24 cellular contexts compared by ENCODE assay signal in genomic region chr19:43797118-43797517, GRCh38. TPM values are rescaled to one million over a fixed set of nuclear protein-coding genes. Genes with fewer than 3 reads are reported as not detected.
DNase-seq lines count a peak whose midpoint lies in the region; ATAC-seq and TF ChIP-seq lines count a peak whose summit lies in the region.
"Had no signal": no experiment of that assay in that cellular context is flagged by ENCODE, and none has a peak within 500 bp of the region (broad histone marks: within the 10 kb centered on the region; RNA-seq: fewer than 3 reads in every experiment).

No MANE protein-coding gene starts in this region.

- no peaks in the 10 kb centered on the region for H3K36me3 ChIP-seq in CD8-positive, alpha-beta memory T cell (ENCODE audit: insufficient read depth, low read length)
- no peaks in the 10 kb centered on the region for H3K36me3 ChIP-seq in MM.1S (replicated peaks; ENCODE audit: insufficient read depth, low read length)
- H3K36me3 ChIP-seq: ovary, right lobe of liver, transverse colon had no signal

- no peak overlapping the region for H3K4me3 ChIP-seq in CD8-positive, alpha-beta memory T cell (ENCODE audit: low read length)
- no peak overlapping the region for H3K4me3 ChIP-seq in MM.1S (ENCODE audit: low read length)
- H3K4me3 ChIP-seq: GM23248, ovary, right lobe of liver, transverse colon had no signal

- no peak for DNase-seq in CD4-positive, alpha-beta T cell
- no peak for DNase-seq in CD8-positive, alpha-beta memory T cell
- no peak for DNase-seq in activated naive CD8-positive, alpha-beta T cell treated with anti-CD3 and anti-CD28 coated beads for 36 hours
- no peak for DNase-seq in natural killer cell treated with Interleukin-12 subunit alpha and Interleukin-12 subunit beta and Interleukin-15 and Interleukin-18, amount 100 ng/mL, for 72 hours (ENCODE audit: low spot score)
- no peak for DNase-seq in stimulated activated CD4-positive, alpha-beta T cell treated with anti-CD3 and anti-CD28 coated beads, Interleukin-12 subunit alpha, Interleukin-12 subunit beta, amount 100 ng/mL, for 4 hours
- DNase-seq in progenitor cell of endocrine pancreas (ENCODE audit: low spot score, unreplicated experiment) (no peak), MM.1S (no peak)
- DNase-seq: activated CD8-positive, alpha-beta memory T cell treated with anti-CD3 and anti-CD28 coated beads for 24 hours; activated effector memory CD4-positive, alpha-beta T cell treated with anti-CD3 and anti-CD28 coated beads, Interleukin-2, amount 50 U/mL, for 16 hours; aorta; endodermal cell; glutamatergic neuron; GM23248; left cardiac atrium; NCI-H146; NCI-H2171 treated with DMSO at 0.1 percent for 48 hours; ovary; right lobe of liver; stimulated activated naive CD4-positive, alpha-beta T cell; SW 1271; transverse colon had no signal

- peaks cover 10% of the 10 kb centered on the region for H3K27me3 ChIP-seq in CD4-positive, alpha-beta T cell (ENCODE audit: control insufficient read depth, insufficient read depth, low read length)
- H3K27me3 ChIP-seq in CD8-positive, alpha-beta memory T cell (ENCODE audit: insufficient read depth, low read length, poor library complexity, severe bottlenecking), result no peaks in the 10 kb centered on the region
- H3K27me3 ChIP-seq in MM.1S (replicated peaks; ENCODE audit: insufficient read depth, low read length), result no peaks in the 10 kb centered on the region
- H3K27me3 ChIP-seq: ovary, right lobe of liver had no signal

- no peak overlapping the region for H3K27ac ChIP-seq in CD4-positive, alpha-beta T cell (ENCODE audit: low read depth, low read length)
- H3K27ac ChIP-seq in CD8-positive, alpha-beta memory T cell (ENCODE audit: low read depth, low read length), result no peak overlapping the region
- H3K27ac ChIP-seq in MM.1S (ENCODE audit: low read length), result no peak overlapping the region
- H3K27ac ChIP-seq: GM23248, ovary, right lobe of liver, transverse colon had no signal

- CTCF ChIA-PET in CD4-positive, alpha-beta T cell (lab: Charles Lee), result interaction anchor here (1.3 kb wide), 1 partner anchor 52 kb away, joined by 4 read pairs; no protein-coding TSS in a partner anchor
- CTCF ChIA-PET in CD8-positive, alpha-beta memory T cell (lab: Charles Lee), result interaction anchor here (1.0 kb wide), 1 partner anchor 51 kb away, joined by 5 read pairs; no protein-coding TSS in a partner anchor

- POLR2A ChIA-PET in CD4-positive, alpha-beta T cell (lab: Charles Lee), result no interaction called here
- POLR2A ChIA-PET in CD8-positive, alpha-beta memory T cell (lab: Charles Lee), result no interaction called here

- ATAC-seq in CD4-positive, alpha-beta T cell (ENCODE audit: poor library complexity), result no peak
- ATAC-seq in natural killer cell treated with Interleukin-12 subunit alpha and Interleukin-12 subunit beta and Interleukin-15 and Interleukin-18, amount 100 ng/mL, for 72 hours, result no peak
- ATAC-seq: left cardiac atrium, right lobe of liver, Right ventricle myocardium inferior had no signal

- H3K9ac ChIP-seq in MM.1S (ENCODE audit: low read length), result no peak overlapping the region
- H3K9ac ChIP-seq: GM23248 had no signal

- no peaks in the 10 kb centered on the region for H3K79me2 ChIP-seq in MM.1S (ENCODE audit: low read length)

- H4K20me1 ChIP-seq in MM.1S (ENCODE audit: insufficient read depth, low read length), result no peaks in the 10 kb centered on the region

- H3K4me3 Mint-ChIP-seq in CD4-positive, alpha-beta T cell, result peak overlapping the region; percentile 76
- peak overlapping the region; percentile 31 to 83 (median 45) for H3K4me3 Mint-ChIP-seq in CD8-positive, alpha-beta memory T cell
- peak overlapping the region; percentile 11 for H3K4me3 Mint-ChIP-seq in activated naive CD8-positive, alpha-beta T cell treated with anti-CD3 and anti-CD28 coated beads for 36 hours
- peak overlapping the region; percentile 23 for H3K4me3 Mint-ChIP-seq in natural killer cell treated with Interleukin-12 subunit alpha and Interleukin-12 subunit beta and Interleukin-15 and Interleukin-18, amount 100 ng/mL, for 72 hours
- no peak overlapping the region for H3K4me3 Mint-ChIP-seq in progenitor cell of endocrine pancreas (ENCODE audit: low read depth)
- H3K4me3 Mint-ChIP-seq: endodermal cell had no signal

- H3K4me2 ChIP-seq in MM.1S (ENCODE audit: low read depth, low read length), result no peak overlapping the region

- no peaks in the 10 kb centered on the region for H3K9me3 Mint-ChIP-seq in CD4-positive, alpha-beta T cell
- peaks cover 0 to 2% (median 0%) of the 10 kb centered on the region in 5 donors for H3K9me3 Mint-ChIP-seq in CD8-positive, alpha-beta memory T cell
- H3K9me3 Mint-ChIP-seq in activated naive CD8-positive, alpha-beta T cell treated with anti-CD3 and anti-CD28 coated beads for 36 hours, result no peaks in the 10 kb centered on the region
- H3K9me3 Mint-ChIP-seq in natural killer cell treated with Interleukin-12 subunit alpha and Interleukin-12 subunit beta and Interleukin-15 and Interleukin-18, amount 100 ng/mL, for 72 hours, result peaks cover 2% of the 10 kb centered on the region
- no peaks in the 10 kb centered on the region for H3K9me3 Mint-ChIP-seq in progenitor cell of endocrine pancreas (ENCODE audit: low read depth)
- H3K9me3 Mint-ChIP-seq: endodermal cell had no signal

- H3K36me3 Mint-ChIP-seq in CD4-positive, alpha-beta T cell (ENCODE audit: low read depth), result no peaks in the 10 kb centered on the region
- H3K36me3 Mint-ChIP-seq in CD8-positive, alpha-beta memory T cell, result no peaks in the 10 kb centered on the region
- H3K36me3 Mint-ChIP-seq in activated naive CD8-positive, alpha-beta T cell treated with anti-CD3 and anti-CD28 coated beads for 36 hours, result peaks cover 6% of the 10 kb centered on the region
- no peaks in the 10 kb centered on the region for H3K36me3 Mint-ChIP-seq in natural killer cell treated with Interleukin-12 subunit alpha and Interleukin-12 subunit beta and Interleukin-15 and Interleukin-18, amount 100 ng/mL, for 72 hours
- H3K36me3 Mint-ChIP-seq in progenitor cell of endocrine pancreas (ENCODE audit: insufficient read depth), result no peaks in the 10 kb centered on the region

- H3K27ac Mint-ChIP-seq in CD4-positive, alpha-beta T cell, result no peak overlapping the region
- H3K27ac Mint-ChIP-seq in CD8-positive, alpha-beta memory T cell, result peak overlapping the region in 1 of 8 donors; percentile 72
- H3K27ac Mint-ChIP-seq in activated naive CD8-positive, alpha-beta T cell treated with anti-CD3 and anti-CD28 coated beads for 36 hours, result no peak overlapping the region
- no peak overlapping the region for H3K27ac Mint-ChIP-seq in natural killer cell treated with Interleukin-12 subunit alpha and Interleukin-12 subunit beta and Interleukin-15 and Interleukin-18, amount 100 ng/mL, for 72 hours
- no peak overlapping the region for H3K27ac Mint-ChIP-seq in progenitor cell of endocrine pancreas
- H3K27ac Mint-ChIP-seq: endodermal cell had no signal

- H3K27me3 Mint-ChIP-seq in CD4-positive, alpha-beta T cell, result peaks cover 47% of the 10 kb centered on the region
- peaks cover 20 to 22% of the 10 kb centered on the region in 2 donors for H3K27me3 Mint-ChIP-seq in CD8-positive, alpha-beta memory T cell
- H3K27me3 Mint-ChIP-seq in activated naive CD8-positive, alpha-beta T cell treated with anti-CD3 and anti-CD28 coated beads for 36 hours, result peaks cover 58% of the 10 kb centered on the region
- H3K27me3 Mint-ChIP-seq in natural killer cell treated with Interleukin-12 subunit alpha and Interleukin-12 subunit beta and Interleukin-15 and Interleukin-18, amount 100 ng/mL, for 72 hours, result peaks cover 29 to 32% of the 10 kb centered on the region in 2 donors
- peaks cover 81% of the 10 kb centered on the region for H3K27me3 Mint-ChIP-seq in progenitor cell of endocrine pancreas

- peaks cover 6% of the 10 kb centered on the region for H3K4me1 Mint-ChIP-seq in CD4-positive, alpha-beta T cell (ENCODE audit: low read depth)
- peaks cover 7 to 26% (median 10%) of the 10 kb centered on the region in 3 donors for H3K4me1 Mint-ChIP-seq in CD8-positive, alpha-beta memory T cell
- peaks cover 11% of the 10 kb centered on the region for H3K4me1 Mint-ChIP-seq in activated naive CD8-positive, alpha-beta T cell treated with anti-CD3 and anti-CD28 coated beads for 36 hours
- H3K4me1 Mint-ChIP-seq in natural killer cell treated with Interleukin-12 subunit alpha and Interleukin-12 subunit beta and Interleukin-15 and Interleukin-18, amount 100 ng/mL, for 72 hours (ENCODE audit: low read depth in 2 of 2), result peaks cover 5 to 15% of the 10 kb centered on the region in 2 donors
- H3K4me1 Mint-ChIP-seq in progenitor cell of endocrine pancreas (ENCODE audit: low read depth), result no peaks in the 10 kb centered on the region
- H3K4me1 Mint-ChIP-seq: endodermal cell had no signal

- H3K4me1 ChIP-seq in CD8-positive, alpha-beta memory T cell (ENCODE audit: insufficient read depth, low read length), result peaks cover 7% of the 10 kb centered on the region
- H3K4me1 ChIP-seq in MM.1S (ENCODE audit: low read length), result no peaks in the 10 kb centered on the region

- no peaks in the 10 kb centered on the region for H3K9me3 ChIP-seq in CD4-positive, alpha-beta T cell (ENCODE audit: control insufficient read depth, low read length)
- H3K9me3 ChIP-seq in CD8-positive, alpha-beta memory T cell (ENCODE audit: low read length), result no peaks in the 10 kb centered on the region
- H3K9me3 ChIP-seq in MM.1S (replicated peaks; ENCODE audit: insufficient read depth, low read length), result no peaks in the 10 kb centered on the region
- H3K9me3 ChIP-seq: ovary, right lobe of liver, transverse colon had no signal

- H3K9me2 ChIP-seq in MM.1S (replicated peaks; ENCODE audit: insufficient read depth, low read length), result no peaks in the 10 kb centered on the region

- no peak overlapping the region for H2AFZ ChIP-seq in MM.1S (ENCODE audit: low read length)
- H2AFZ ChIP-seq: GM23248 had no signal

- no peak for TF ChIP-seq CTCF in CD4-positive, alpha-beta T cell (IDR thresholded peaks at IDR 0.05)
- TF ChIP-seq CTCF in progenitor cell of endocrine pancreas (IDR thresholded peaks at IDR 0.05; ENCODE audit: unreplicated experiment) (no peak), MM.1S (IDR thresholded peaks at IDR 0.05; ENCODE audit: low read length) (no peak)

- intact Hi-C loops in CD4-positive, alpha-beta T cell (cut with DNase I, micrococcal nuclease), result no loop called here

- no peaks in the 10 kb centered on the region for H3F3A ChIP-seq in MM.1S (ENCODE audit: insufficient read depth, low read length)

RNA-seq across cellular contexts. Expression of gene LYPD5, which starts 5.1 kb away (rescaled TPM):
- total RNA-seq in CD4-positive, alpha-beta T cell, result not detected
- total RNA-seq in CD8-positive, alpha-beta memory T cell, result under 1 TPM; 0.68 to 0.80 TPM
- not detected for polyA plus RNA-seq in CD8-positive, alpha-beta memory T cell
- 1 to 10 TPM; 1.6 TPM for total RNA-seq in activated naive CD8-positive, alpha-beta T cell treated with anti-CD3 and anti-CD28 coated beads for 36 hours
- under 1 TPM in 1 of 2 donors, not detected in 1; 0.29 TPM for total RNA-seq in natural killer cell treated with Interleukin-12 subunit alpha and Interleukin-12 subunit beta and Interleukin-15 and Interleukin-18, amount 100 ng/mL, for 72 hours
- not detected in 2 replicates for total RNA-seq in progenitor cell of endocrine pancreas
- total RNA-seq: G401, mononuclear cell had no signal

RNA-seq across cellular contexts. Expression of gene KCNN4, which starts 16.3 kb away (rescaled TPM):
- total RNA-seq in CD4-positive, alpha-beta T cell, result 10 to 100 TPM in 1 of 2 experiments, 1 to 10 TPM in 1; 9.7 to 10.4 TPM
- total RNA-seq in CD8-positive, alpha-beta memory T cell, result 10 to 100 TPM; 93.8 to 97.6 TPM
- 8.3 TPM for polyA plus RNA-seq in CD8-positive, alpha-beta memory T cell
- total RNA-seq in activated naive CD8-positive, alpha-beta T cell treated with anti-CD3 and anti-CD28 coated beads for 36 hours, result 10 to 100 TPM; 38.9 to 41.5 TPM
- total RNA-seq in natural killer cell treated with Interleukin-12 subunit alpha and Interleukin-12 subunit beta and Interleukin-15 and Interleukin-18, amount 100 ng/mL, for 72 hours, result 100 to 1,000 TPM in 1 of 2 donors, 10 to 100 TPM in 1; 99.4 to 107 TPM
- 0.31 and 0.34 TPM in 2 replicates for total RNA-seq in progenitor cell of endocrine pancreas
- total RNA-seq: endodermal cell had no signal

RNA-seq across cellular contexts. Expression of gene ZNF283, which starts 30.0 kb away (rescaled TPM):
- total RNA-seq in CD4-positive, alpha-beta T cell, result 1 to 10 TPM; 2.3 to 3.7 TPM
- 1 to 10 TPM; 5.8 to 6.3 TPM for total RNA-seq in CD8-positive, alpha-beta memory T cell
- polyA plus RNA-seq in CD8-positive, alpha-beta memory T cell, result 2.7 TPM
- 1 to 10 TPM; 5.6 to 7.2 TPM for total RNA-seq in activated naive CD8-positive, alpha-beta T cell treated with anti-CD3 and anti-CD28 coated beads for 36 hours
- 1 to 10 TPM; 7.2 to 8.3 TPM for total RNA-seq in natural killer cell treated with Interleukin-12 subunit alpha and Interleukin-12 subunit beta and Interleukin-15 and Interleukin-18, amount 100 ng/mL, for 72 hours
- total RNA-seq in progenitor cell of endocrine pancreas, result 14.6 and 17.3 TPM in 2 replicates

RNA-seq across cellular contexts. Expression of gene SMG9, which starts 42.4 kb away (rescaled TPM):
- total RNA-seq in CD4-positive, alpha-beta T cell, result 10 to 100 TPM; 34.7 to 38.2 TPM
- 10 to 100 TPM; 85.8 to 91.3 TPM for total RNA-seq in CD8-positive, alpha-beta memory T cell
- 11.0 TPM for polyA plus RNA-seq in CD8-positive, alpha-beta memory T cell
- total RNA-seq in activated naive CD8-positive, alpha-beta T cell treated with anti-CD3 and anti-CD28 coated beads for 36 hours, result 10 to 100 TPM; 55.7 to 58.1 TPM
- total RNA-seq in natural killer cell treated with Interleukin-12 subunit alpha and Interleukin-12 subunit beta and Interleukin-15 and Interleukin-18, amount 100 ng/mL, for 72 hours, result 100 to 1,000 TPM in 1 of 2 donors, 10 to 100 TPM in 1; 89.4 to 103 TPM
- 74.9 and 78.9 TPM in 2 replicates for total RNA-seq in progenitor cell of endocrine pancreas
